In the genomic region with DNA sequence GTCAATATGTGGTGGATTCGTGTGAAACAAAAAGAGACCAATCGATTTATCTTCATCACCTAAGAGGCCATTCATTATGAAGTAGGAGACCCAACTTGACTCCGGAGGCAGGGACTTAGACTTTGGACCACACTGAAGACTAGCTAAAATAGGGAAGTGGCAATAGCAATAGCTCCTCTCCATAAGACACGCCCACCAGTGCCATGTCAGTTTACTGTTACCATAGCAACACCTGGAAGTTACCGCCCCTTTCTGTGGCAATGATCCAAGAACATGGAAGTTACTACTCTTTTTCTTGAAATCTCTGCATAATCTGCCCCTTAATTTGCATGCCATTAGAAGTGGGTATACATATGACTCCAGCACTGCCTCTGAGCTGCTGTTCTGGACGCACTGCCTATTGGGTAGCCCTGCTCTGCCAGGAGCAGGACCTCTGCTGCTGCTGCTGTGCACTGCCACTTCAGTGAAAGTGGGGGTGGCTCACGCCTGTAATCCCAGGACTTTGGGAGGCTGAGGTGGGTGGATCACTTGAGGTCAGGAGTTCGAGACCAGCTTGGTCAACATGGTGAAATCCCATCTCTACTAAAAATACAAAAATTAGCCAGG, we compare ENCODE assay signal across 1 cellular context.
A peak's percentile ranks its signal among the peaks of the same experiment; 100 is the strongest.
TF ChIP-seq lines count a peak whose summit lies in the region.

No MANE protein-coding gene starts in this region.

TF ChIP-seq in K562, 482 proteins besides CTCF, POLR2A, EP300 and RAD21 (continued from another document):
- TF ChIP-seq, protein P1, sequence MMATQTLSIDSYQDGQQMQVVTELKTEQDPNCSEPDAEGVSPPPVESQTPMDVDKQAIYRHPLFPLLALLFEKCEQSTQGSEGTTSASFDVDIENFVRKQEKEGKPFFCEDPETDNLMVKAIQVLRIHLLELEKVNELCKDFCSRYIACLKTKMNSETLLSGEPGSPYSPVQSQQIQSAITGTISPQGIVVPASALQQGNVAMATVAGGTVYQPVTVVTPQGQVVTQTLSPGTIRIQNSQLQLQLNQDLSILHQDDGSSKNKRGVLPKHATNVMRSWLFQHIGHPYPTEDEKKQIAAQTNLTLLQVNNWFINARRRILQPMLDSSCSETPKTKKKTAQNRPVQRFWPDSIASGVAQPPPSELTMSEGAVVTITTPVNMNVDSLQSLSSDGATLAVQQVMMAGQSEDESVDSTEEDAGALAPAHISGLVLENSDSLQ (IDR thresholded peaks at IDR 0.05): peak; percentile 94
- TF ChIP-seq CC2D1A (IDR thresholded peaks at IDR 0.05) (no peak), HINFP (tag; conservative IDR thresholded peaks at IDR 0.05; ENCODE audit: low read depth) (peak; percentile 91), TGIF2 (CRISPR knock-in tag; IDR thresholded peaks at IDR 0.05) (no peak), ZBTB2 (IDR thresholded peaks at IDR 0.05) (no peak), NFIC (IDR thresholded peaks at IDR 0.05) (peak; percentile 61; the same call in 1 of the 2 replicates), SRSF9 (IDR thresholded peaks at IDR 0.05; ENCODE audit: borderline replicate concordance, low read depth, low read length) (no peak), CSDE1 (IDR thresholded peaks at IDR 0.05) (peak in 1 of 2 experiments; percentile 58; a peak in 2 of 4 replicates), NCOA1 (IDR thresholded peaks at IDR 0.05; ENCODE audit: low read depth) (no peak), HLTF (IDR thresholded peaks at IDR 0.05) (no peak), ELF1 (tag; IDR thresholded peaks at IDR 0.05) (no peak), ZBTB5 (IDR thresholded peaks at IDR 0.05) (peak; percentile 57; the same call in 1 of the 2 replicates)
- TF ChIP-seq, protein P2, sequence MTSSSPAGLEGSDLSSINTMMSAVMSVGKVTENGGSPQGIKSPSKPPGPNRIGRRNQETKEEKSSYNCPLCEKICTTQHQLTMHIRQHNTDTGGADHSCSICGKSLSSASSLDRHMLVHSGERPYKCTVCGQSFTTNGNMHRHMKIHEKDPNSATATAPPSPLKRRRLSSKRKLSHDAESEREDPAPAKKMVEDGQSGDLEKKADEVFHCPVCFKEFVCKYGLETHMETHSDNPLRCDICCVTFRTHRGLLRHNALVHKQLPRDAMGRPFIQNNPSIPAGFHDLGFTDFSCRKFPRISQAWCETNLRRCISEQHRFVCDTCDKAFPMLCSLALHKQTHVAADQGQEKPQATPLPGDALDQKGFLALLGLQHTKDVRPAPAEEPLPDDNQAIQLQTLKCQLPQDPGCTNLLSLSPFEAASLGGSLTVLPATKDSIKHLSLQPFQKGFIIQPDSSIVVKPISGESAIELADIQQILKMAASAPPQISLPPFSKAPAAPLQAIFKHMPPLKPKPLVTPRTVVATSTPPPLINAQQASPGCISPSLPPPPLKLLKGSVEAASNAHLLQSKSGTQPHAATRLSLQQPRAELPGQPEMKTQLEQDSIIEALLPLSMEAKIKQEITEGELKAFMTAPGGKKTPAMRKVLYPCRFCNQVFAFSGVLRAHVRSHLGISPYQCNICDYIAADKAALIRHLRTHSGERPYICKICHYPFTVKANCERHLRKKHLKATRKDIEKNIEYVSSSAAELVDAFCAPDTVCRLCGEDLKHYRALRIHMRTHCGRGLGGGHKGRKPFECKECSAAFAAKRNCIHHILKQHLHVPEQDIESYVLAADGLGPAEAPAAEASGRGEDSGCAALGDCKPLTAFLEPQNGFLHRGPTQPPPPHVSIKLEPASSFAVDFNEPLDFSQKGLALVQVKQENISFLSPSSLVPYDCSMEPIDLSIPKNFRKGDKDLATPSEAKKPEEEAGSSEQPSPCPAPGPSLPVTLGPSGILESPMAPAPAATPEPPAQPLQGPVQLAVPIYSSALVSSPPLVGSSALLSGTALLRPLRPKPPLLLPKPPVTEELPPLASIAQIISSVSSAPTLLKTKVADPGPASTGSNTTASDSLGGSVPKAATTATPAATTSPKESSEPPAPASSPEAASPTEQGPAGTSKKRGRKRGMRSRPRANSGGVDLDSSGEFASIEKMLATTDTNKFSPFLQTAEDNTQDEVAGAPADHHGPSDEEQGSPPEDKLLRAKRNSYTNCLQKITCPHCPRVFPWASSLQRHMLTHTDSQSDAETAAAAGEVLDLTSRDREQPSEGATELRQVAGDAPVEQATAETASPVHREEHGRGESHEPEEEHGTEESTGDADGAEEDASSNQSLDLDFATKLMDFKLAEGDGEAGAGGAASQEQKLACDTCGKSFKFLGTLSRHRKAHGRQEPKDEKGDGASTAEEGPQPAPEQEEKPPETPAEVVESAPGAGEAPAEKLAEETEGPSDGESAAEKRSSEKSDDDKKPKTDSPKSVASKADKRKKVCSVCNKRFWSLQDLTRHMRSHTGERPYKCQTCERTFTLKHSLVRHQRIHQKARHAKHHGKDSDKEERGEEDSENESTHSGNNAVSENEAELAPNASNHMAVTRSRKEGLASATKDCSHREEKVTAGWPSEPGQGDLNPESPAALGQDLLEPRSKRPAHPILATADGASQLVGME (CRISPR knock-in tag; IDR thresholded peaks at IDR 0.05): no peak
